10 cellular contexts compared by ENCODE assay signal in the genomic region with DNA sequence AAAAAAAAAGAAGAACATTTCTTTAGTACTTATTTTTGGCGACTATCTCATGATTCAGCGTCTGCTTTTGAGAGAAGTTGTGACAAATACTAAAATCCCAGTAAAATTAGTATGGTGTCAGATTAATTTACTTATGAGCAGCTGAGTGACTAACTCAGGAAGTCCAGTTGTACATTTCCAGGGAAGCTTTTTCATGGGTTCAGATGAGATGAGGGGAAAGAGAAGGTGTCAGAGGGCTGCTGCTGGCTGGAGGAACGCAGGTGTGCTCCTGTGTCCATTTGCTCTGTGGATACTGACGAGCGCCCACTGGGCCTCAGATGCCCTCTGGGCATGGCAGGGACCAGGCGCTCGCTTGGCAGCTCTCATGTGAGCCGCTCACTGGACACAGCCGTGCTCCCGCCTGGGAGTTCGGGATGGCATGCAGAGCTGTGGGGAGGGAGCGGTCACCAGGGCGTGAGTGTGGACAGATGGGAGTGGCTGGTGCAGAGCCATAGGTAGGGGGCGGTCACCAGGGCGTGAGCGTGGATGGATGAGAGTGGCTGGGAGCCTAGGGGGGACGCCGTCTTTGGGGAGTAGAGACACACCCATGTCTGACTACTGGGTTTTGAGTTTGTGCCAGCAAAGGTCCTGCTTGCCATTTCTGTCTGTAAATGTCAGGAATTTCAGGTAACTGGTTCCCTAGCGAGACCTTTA. TPM values are rescaled to one million over a fixed set of nuclear protein-coding genes. Genes with fewer than 3 reads are reported as not detected.
DNase-seq lines count a peak whose midpoint lies in the region; ATAC-seq and TF ChIP-seq lines count a peak whose summit lies in the region.
"Had no signal": no experiment of that assay in that cellular context is flagged by ENCODE, and none has a peak within 500 bp of the region (broad histone marks: within the 10 kb centered on the region; RNA-seq: fewer than 3 reads in every experiment).

No MANE protein-coding gene starts in this region.

- peak overlapping the region; percentile 41 for H3K27ac ChIP-seq in colonic mucosa
- peak overlapping the region; percentile 26 to 43 for H3K27ac ChIP-seq in lung (ENCODE audit: low read depth in 1 of 2, low read length in 1 of 2)
- H3K27ac ChIP-seq in aorta (ENCODE audit: low read depth in 1 of 2, low read length in 2 of 2), result peak overlapping the region; percentile 4 to 88

- no peaks in the 10 kb centered on the region for H3K9me3 Mint-ChIP-seq in natural killer cell treated with Interleukin-12 subunit alpha and Interleukin-12 subunit beta and Interleukin-15 and Interleukin-18, amount 100 ng/mL, for 72 hours
- no peaks in the 10 kb centered on the region for H3K9me3 Mint-ChIP-seq in natural killer cell

- no peaks in the 10 kb centered on the region for H3K9me3 ChIP-seq in colonic mucosa
- no peaks in the 10 kb centered on the region for H3K9me3 ChIP-seq in lung (ENCODE audit: control insufficient read depth in 2 of 2, insufficient read depth in 1 of 2, low read length in 1 of 2)
- no peaks in the 10 kb centered on the region for H3K9me3 ChIP-seq in aorta (ENCODE audit: control insufficient read depth, low read length)

- no peaks in the 10 kb centered on the region for H3K36me3 ChIP-seq in colonic mucosa
- H3K36me3 ChIP-seq in lung (ENCODE audit: control insufficient read depth in 2 of 2, insufficient read depth in 2 of 2, low read length in 2 of 2), result peaks cover 0 to 2% of the 10 kb centered on the region in 2 donors
- H3K36me3 ChIP-seq in aorta (ENCODE audit: control insufficient read depth in 1 of 2, insufficient read depth in 2 of 2, low read length in 1 of 2), result no peaks in the 10 kb centered on the region

- no peaks in the 10 kb centered on the region for H3K27me3 ChIP-seq in colonic mucosa
- H3K27me3 ChIP-seq in lung (ENCODE audit: control insufficient read depth, insufficient read depth), result no peaks in the 10 kb centered on the region
- no peaks in the 10 kb centered on the region for H3K27me3 ChIP-seq in aorta (ENCODE audit: control insufficient read depth in 1 of 2, insufficient read depth in 2 of 2, low read length in 1 of 2)

- no peak overlapping the region for H3K9ac ChIP-seq in colonic mucosa (ENCODE audit: low read depth in 2 of 2, low read length in 2 of 2)

- H3K4me1 ChIP-seq in colonic mucosa, result peaks cover 5% of the 10 kb centered on the region
- peaks cover 10 to 14% of the 10 kb centered on the region in 2 donors for H3K4me1 ChIP-seq in lung (ENCODE audit: control insufficient read depth in 2 of 2, insufficient read depth in 2 of 2, low read length in 2 of 2)
- H3K4me1 ChIP-seq in aorta (ENCODE audit: control insufficient read depth in 1 of 2, insufficient read depth in 2 of 2, low read length in 2 of 2), result no peaks in the 10 kb centered on the region

- no peak for DNase-seq in natural killer cell treated with Interleukin-12 subunit alpha and Interleukin-12 subunit beta and Interleukin-15 and Interleukin-18, amount 100 ng/mL, for 72 hours (ENCODE audit: low spot score)
- DNase-seq in natural killer cell (no peak), colonic mucosa (no peak), lung (ENCODE audit: low spot score) (no peak), aorta (peak; percentile 69 to 85), pons (ENCODE audit: low spot score) (no peak)
- DNase-seq in NK-92 treated with Interleukin-12 subunit alpha and Interleukin-12 subunit beta, amount 100 ng/mL, for 24 hours (lab: John Stamatoyannopoulos, UW), result no peak
- no peak for DNase-seq in effector CD4-positive, alpha-beta T cell
- DNase-seq: NCI-H2081 treated with DMSO at 0.1 percent for 48 hours had no signal

- intact Hi-C loops in natural killer cell (cut with micrococcal nuclease), result loop anchor here (2.0 to 5.0 kb wide), 2 partner anchors 51 to 237 kb away; no protein-coding TSS in a partner anchor
- intact Hi-C loops in colonic mucosa (cut with DNase I), result loop anchor here (5.0 kb wide), 1 partner anchor 52 kb away; no protein-coding TSS in a partner anchor
- intact Hi-C loops in aorta (cut with DNase I), result loop anchor here (2.0 to 5.0 kb wide), 3 partner anchors 52 to 181 kb away; partner anchors contain the start of gene ADARB1 (in 1 of the 2)

- TF ChIP-seq CTCF in natural killer cell (IDR thresholded peaks at IDR 0.05) (no peak), colonic mucosa (IDR thresholded peaks at IDR 0.05) (no peak), lung (IDR thresholded peaks at IDR 0.05; ENCODE audit: control extremely low read depth, extremely low read depth) (no peak)

- ATAC-seq in natural killer cell treated with Interleukin-12 subunit alpha and Interleukin-12 subunit beta and Interleukin-15 and Interleukin-18, amount 100 ng/mL, for 72 hours, result peak in 1 of 2 donors; percentile 18
- no peak for ATAC-seq in natural killer cell
- no peak for ATAC-seq in lung (ENCODE audit: insufficient read depth, low FRiP score)
- ATAC-seq in aorta (ENCODE audit: low FRiP score), result peak; percentile 61

- WGBS in lung, 2 donors, result 78 to 87% methylated on average over 19 of the region's 19 CpGs
- 14 to 15% methylated on average over 19 of the region's 19 CpGs for WGBS in aorta, 2 donors

- H3K36me3 Mint-ChIP-seq in natural killer cell treated with Interleukin-12 subunit alpha and Interleukin-12 subunit beta and Interleukin-15 and Interleukin-18, amount 100 ng/mL, for 72 hours, result no peaks in the 10 kb centered on the region
- no peaks in the 10 kb centered on the region for H3K36me3 Mint-ChIP-seq in natural killer cell

- H3K4me1 Mint-ChIP-seq in natural killer cell treated with Interleukin-12 subunit alpha and Interleukin-12 subunit beta and Interleukin-15 and Interleukin-18, amount 100 ng/mL, for 72 hours (ENCODE audit: low read depth in 2 of 2), result peaks cover 14 to 16% of the 10 kb centered on the region in 2 donors
- H3K4me1 Mint-ChIP-seq in natural killer cell, result no peaks in the 10 kb centered on the region

- H3K4me3 Mint-ChIP-seq in natural killer cell treated with Interleukin-12 subunit alpha and Interleukin-12 subunit beta and Interleukin-15 and Interleukin-18, amount 100 ng/mL, for 72 hours, result peak overlapping the region; percentile 41
- H3K4me3 Mint-ChIP-seq in natural killer cell, result no peak overlapping the region

- no peak overlapping the region for H3K27ac Mint-ChIP-seq in natural killer cell treated with Interleukin-12 subunit alpha and Interleukin-12 subunit beta and Interleukin-15 and Interleukin-18, amount 100 ng/mL, for 72 hours
- H3K27ac Mint-ChIP-seq in natural killer cell, result no peak overlapping the region
- H3K27ac Mint-ChIP-seq: B cell had no signal

- H3K4me3 ChIP-seq in colonic mucosa, result no peak overlapping the region
- H3K4me3 ChIP-seq in lung, result no peak overlapping the region
- no peak overlapping the region for H3K4me3 ChIP-seq in aorta (ENCODE audit: low read length in 2 of 2)

- no peaks in the 10 kb centered on the region for H3K27me3 Mint-ChIP-seq in natural killer cell treated with Interleukin-12 subunit alpha and Interleukin-12 subunit beta and Interleukin-15 and Interleukin-18, amount 100 ng/mL, for 72 hours
- H3K27me3 Mint-ChIP-seq in natural killer cell (ENCODE audit: low read depth in 2 of 2), result no peaks in the 10 kb centered on the region
- H3K27me3 Mint-ChIP-seq: B cell had no signal

RNA-seq across cellular contexts. Expression of gene ADARB1, which starts 55.0 kb away (rescaled TPM):
- 10 to 100 TPM; 28.7 to 38.5 TPM for total RNA-seq in natural killer cell treated with Interleukin-12 subunit alpha and Interleukin-12 subunit beta and Interleukin-15 and Interleukin-18, amount 100 ng/mL, for 72 hours
- 10 to 100 TPM; 20.7 to 28.0 (median 26.6) TPM for total RNA-seq in natural killer cell
- total RNA-seq in colonic mucosa, result 1 to 10 TPM; 8.7 to 9.3 TPM
- 10 to 100 TPM; 40.9 to 47.7 TPM for total RNA-seq in lung
- polyA plus RNA-seq in lung, result 10 to 100 TPM; 13.4 to 24.3 TPM
- 100 to 1,000 TPM in 1 of 2 donors, 10 to 100 TPM in 1; 87.9 to 224 TPM for total RNA-seq in aorta
- polyA plus RNA-seq in aorta, result 10 to 100 TPM; 54.7 to 93.3 TPM

Comparison
In these comparisons a context has a peak if more than half of its experiments do, and no peak if none do; other contexts are left out.
1. DNase-seq: peak in aorta (2 of 2); none in natural killer cell treated with Interleukin-12 subunit alpha and Interleukin-12 subunit beta and Interleukin-15 and Interleukin-18, amount 100 ng/mL, for 72 hours (single experiment), natural killer cell (single experiment), colonic mucosa (single experiment), lung (single experiment), pons (single experiment), NK-92 treated with Interleukin-12 subunit alpha and Interleukin-12 subunit beta, amount 100 ng/mL, for 24 hours (single experiment) and effector CD4-positive, alpha-beta T cell (single experiment).
2. Peak in every context shown above with its lines, with median percentiles within 50 percentile points of each other: H3K27ac ChIP-seq.